In the genomic region with DNA sequence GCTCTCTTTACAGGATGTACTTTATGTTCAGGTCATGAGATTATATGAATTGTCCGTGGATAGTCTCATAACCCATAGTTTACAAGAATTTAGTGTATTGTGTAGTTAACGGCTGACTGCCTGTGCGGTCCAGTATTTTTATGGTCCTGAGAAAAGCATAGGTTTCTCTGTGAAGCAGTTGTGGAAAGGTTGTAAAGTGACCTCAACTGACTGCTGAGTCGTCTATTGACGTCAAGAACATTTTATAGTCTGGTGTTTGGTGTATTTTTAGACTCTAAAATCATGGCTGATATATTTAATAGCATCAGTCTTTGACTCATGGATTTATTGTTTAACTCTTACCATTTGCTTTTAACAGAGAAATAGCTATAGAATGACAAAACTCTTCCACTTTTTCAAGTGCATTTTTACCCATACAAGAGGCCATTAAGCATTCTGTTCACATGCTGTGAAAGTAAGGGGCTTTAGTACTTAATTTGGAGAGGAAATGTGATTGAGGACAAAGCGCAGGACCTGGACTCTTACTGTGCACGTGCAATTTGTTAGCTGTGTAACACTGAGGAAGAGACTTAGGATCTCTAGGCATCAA, we compare ENCODE assay signal across 9 cellular contexts.
A peak's percentile ranks its signal among the peaks of the same experiment; 100 is the strongest.
DNase-seq lines count a peak whose midpoint lies in the region; ATAC-seq and TF ChIP-seq lines count a peak whose summit lies in the region.
"Had no signal": no experiment of that assay in that cellular context is flagged by ENCODE, and none has a peak within 500 bp of the region (broad histone marks: within the 10 kb centered on the region; RNA-seq: fewer than 3 reads in every experiment).

No MANE protein-coding gene starts in this region.

- no peaks in the 10 kb centered on the region for H3K27me3 ChIP-seq in BE2C

- peaks cover 7% of the 10 kb centered on the region for H3K4me1 ChIP-seq in BE2C

- ATAC-seq in GM18511 (IDR thresholded peaks at IDR 0.05; ENCODE audit: unreplicated experiment) (no peak), GM19035 (IDR thresholded peaks at IDR 0.05; ENCODE audit: unreplicated experiment) (no peak)

- no peak for TF ChIP-seq CTCF in AG10803 (conservative IDR thresholded peaks at IDR 0.05; ENCODE audit: low read length)
- no peak for TF ChIP-seq CTCF in cardiac fibroblast (IDR thresholded peaks at IDR 0.05; ENCODE audit: low read depth, low read length)
- TF ChIP-seq CTCF in BE2C (IDR thresholded peaks at IDR 0.05; ENCODE audit: low read depth, low read length), result no peak

- no peaks in the 10 kb centered on the region for H3K9me3 ChIP-seq in BE2C

- no peak overlapping the region for H3K4me3 ChIP-seq in AG10803 (ENCODE audit: low read length)
- no peak overlapping the region for H3K4me3 ChIP-seq in cardiac fibroblast (replicated peaks in 1 of 2; ENCODE audit: low read depth in 2 of 2, low read length in 2 of 2)
- H3K4me3 ChIP-seq in BE2C (ENCODE audit: low read depth, low read length), result no peak overlapping the region

- DNase-seq in AG10803 (ENCODE audit: low read depth), result peak; percentile 54
- peak; percentile 66 for DNase-seq in LoVo (ENCODE audit: low spot score)
- DNase-seq in cardiac fibroblast (ENCODE audit: low read depth in 2 of 2), result peak; percentile 45 to 81
- DNase-seq in myocyte (ENCODE audit: low read depth), result peak; percentile 43
- DNase-seq in activated gamma-delta T cell (lab: John Stamatoyannopoulos, UW), result no peak
- no peak for DNase-seq in BE2C
- DNase-seq: DND-41 had no signal

- H3K36me3 ChIP-seq in BE2C, result no peaks in the 10 kb centered on the region

Comparison
In these comparisons a context has a peak if more than half of its experiments do, and no peak if none do; other contexts are left out.
1. DNase-seq: peak in AG10803 (single experiment), LoVo (single experiment), cardiac fibroblast (2 of 2) and myocyte (single experiment); none in activated gamma-delta T cell (single experiment) and BE2C (single experiment).